In the genomic region with DNA sequence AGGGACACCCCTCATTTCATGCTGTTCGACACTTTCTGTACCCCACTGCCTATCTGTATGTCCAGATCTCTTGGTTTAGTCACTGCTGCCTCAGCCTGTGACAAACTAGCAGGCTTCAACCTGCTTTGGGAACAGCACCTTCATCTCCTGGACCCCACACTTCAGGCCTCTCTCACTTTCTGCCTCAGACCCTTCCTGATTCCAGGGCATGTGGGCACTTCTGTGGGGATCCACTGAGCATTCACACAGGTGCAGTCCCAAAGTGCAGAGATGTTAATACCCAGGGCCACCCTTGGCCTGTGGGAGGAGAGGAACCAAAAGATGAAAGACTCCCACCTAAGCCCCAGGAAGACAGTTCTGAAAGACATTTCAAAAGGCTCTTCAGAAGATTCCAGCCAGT, we compare ENCODE assay signal across 23 cellular contexts. TPM values are rescaled to one million over a fixed set of nuclear protein-coding genes. Genes with fewer than 3 reads are reported as not detected.
"Had no signal": no experiment of that assay in that cellular context is flagged by ENCODE, and none has a peak within 500 bp of the region (broad histone marks: within the 10 kb centered on the region; RNA-seq: fewer than 3 reads in every experiment).

No MANE protein-coding gene starts in this region.

- H3K36me3 ChIP-seq: MG63, SJSA1 had no signal

- H3K9me3 ChIP-seq: SJSA1 had no signal

- H3K4me3 ChIP-seq: MG63, SJSA1, SK-N-MC had no signal

- H3K27me3 ChIP-seq: MG63, SJSA1 had no signal

- ATAC-seq: HepG2 had no signal

- DNase-seq: IMR-90, Karpas-422, KG1, MG63, NCI-H1092, NCI-H1436, NCI-H187, NCI-H2029, NCI-H2081 treated with DMSO at 0.1 percent for 48 hours, NCI-H2171, NCI-H226, NCI-H446, NCI-H510A, NCI-H524 treated with DMSO at 0.1 percent for 48 hours, NCI-H69, NCI-H774, Right ventricle myocardium superior, RPMI8226, SIG-M5 had no signal

- H3K4me1 ChIP-seq: SJSA1 had no signal

- H3K27ac ChIP-seq: SJSA1, SK-N-MC had no signal

RNA-seq across cellular contexts. Expression of a gene that starts 29.4 kb away (rescaled TPM):
- total RNA-seq: HepG2, HT1080, IMR-90, SJSA1 had no signal
- polyA plus RNA-seq: HepG2, IMR-90 had no signal
